9 cellular contexts compared by ENCODE assay signal in genomic region chr4:112214397-112215264, GRCh38. TPM values are rescaled to one million over a fixed set of nuclear protein-coding genes. Genes with fewer than 3 reads are reported as not detected.
A peak's percentile ranks its signal among the peaks of the same experiment; 100 is the strongest.
DNase-seq lines count a peak whose midpoint lies in the region; ATAC-seq and TF ChIP-seq lines count a peak whose summit lies in the region.
"Had no signal": no experiment of that assay in that cellular context is flagged by ENCODE, and none has a peak within 500 bp of the region (broad histone marks: within the 10 kb centered on the region; RNA-seq: fewer than 3 reads in every experiment).

No MANE protein-coding gene starts in this region.

- H3K4me1 ChIP-seq in gastroesophageal sphincter, result no peaks in the 10 kb centered on the region

- H3K4me3 ChIP-seq in gastroesophageal sphincter, result no peak overlapping the region
- H3K4me3 ChIP-seq: skin epidermis had no signal

- no peaks in the 10 kb centered on the region for H3K9me3 ChIP-seq in gastroesophageal sphincter

- H3K36me3 ChIP-seq in gastroesophageal sphincter, result no peaks in the 10 kb centered on the region

- no peak for TF ChIP-seq EP300 in gastroesophageal sphincter (IDR thresholded peaks at IDR 0.05)

- ATAC-seq in gastroesophageal sphincter, result no peak
- no peak for ATAC-seq in GM18498 (IDR thresholded peaks at IDR 0.05; ENCODE audit: unreplicated experiment)
- ATAC-seq in HG02763 (IDR thresholded peaks at IDR 0.05; ENCODE audit: unreplicated experiment), result no peak
- ATAC-seq in HG02759 (IDR thresholded peaks at IDR 0.05; ENCODE audit: unreplicated experiment), result no peak

- in situ Hi-C loops in SK-MEL-5 (cut with HindIII; ENCODE audit: low pct_unique_long_range_greater_than_20kb, low sequenced_read_pairs), result no loop called here

- H3K27me3 ChIP-seq in gastroesophageal sphincter, result no peaks in the 10 kb centered on the region

- TF ChIP-seq POLR2A in gastroesophageal sphincter (IDR thresholded peaks at IDR 0.05), result no peak

- CTCF ChIA-PET in HEK293T (lab: Yijun Ruan, JAX), result interaction anchor here (0.6 to 1.6 kb wide), 8 partner anchors 11 to 280 kb away, joined by 3 to 9 read pairs (median 4); no protein-coding TSS in a partner anchor

- DNase-seq in DMS114 treated with DMSO at 0.1 percent for 48 hours (lab: John Stamatoyannopoulos, UW; ENCODE audit: unreplicated experiment), result peak; percentile 16
- peak; percentile 22 for DNase-seq in HEK293T (ENCODE audit: extremely low spot score)
- peak; percentile 59 for DNase-seq in SK-MEL-5 (ENCODE audit: low read depth, low spot score)
- DNase-seq in NCI-H1048 (lab: John Stamatoyannopoulos, UW), result no peak

- POLR2A ChIA-PET in HEK293T (lab: Yijun Ruan, JAX), result no interaction called here

- peak; percentile 21 to 63 (median 52) for TF ChIP-seq CTCF in gastroesophageal sphincter (IDR thresholded peaks at IDR 0.05)

- H3K27ac ChIP-seq in gastroesophageal sphincter, result no peak overlapping the region
- H3K27ac ChIP-seq: skin epidermis had no signal

TF ChIP-seq in HEK293T, 16 proteins besides CTCF, POLR2A, EP300 and RAD21:
- TF ChIP-seq SP1 (IDR thresholded peaks at IDR 0.05) (no peak), TARDBP (IDR thresholded peaks at IDR 0.05) (no peak), BHLHE40 (IDR thresholded peaks at IDR 0.05; ENCODE audit: borderline replicate concordance) (no peak), ELF4 (IDR thresholded peaks at IDR 0.05) (no peak), PKNOX1 (IDR thresholded peaks at IDR 0.05) (no peak), L3MBTL2 (conservative IDR thresholded peaks at IDR 0.05) (no peak), NFRKB (IDR thresholded peaks at IDR 0.05) (no peak), HDGF (IDR thresholded peaks at IDR 0.05; ENCODE audit: borderline replicate concordance) (no peak), ZNF384 (IDR thresholded peaks at IDR 0.05) (no peak), CTBP1 (IDR thresholded peaks at IDR 0.05; ENCODE audit: borderline replicate concordance) (no peak), SUZ12 (IDR thresholded peaks at IDR 0.05) (no peak), LEF1 (IDR thresholded peaks at IDR 0.05; ENCODE audit: borderline replicate concordance) (no peak), FOXA1 (IDR thresholded peaks at IDR 0.05) (no peak), ARNT (IDR thresholded peaks at IDR 0.05) (no peak), FOXM1 (IDR thresholded peaks at IDR 0.05; ENCODE audit: borderline replicate concordance) (no peak)

RNA-seq across cellular contexts. Expression of gene AP1AR, which starts 17.0 kb away (rescaled TPM):
- total RNA-seq in SK-MEL-5 (2014; rRNA removed; shearing (Covaris generic)), result 33.4 and 34.1 TPM in 2 replicates
- polyA plus RNA-seq in SK-MEL-5 (2015; cell fraction: cytosol; rRNA removed), result 22.4 and 29.6 TPM in 2 replicates
- 42.4 and 65.5 TPM in 2 replicates for polyA plus RNA-seq in SK-MEL-5 (2015; cell fraction: nucleus; rRNA removed)
- 10 to 100 TPM; 11.9 to 23.7 (median 16.0) TPM for total RNA-seq in gastroesophageal sphincter
